9 cellular contexts compared by ENCODE assay signal in the genomic region with DNA sequence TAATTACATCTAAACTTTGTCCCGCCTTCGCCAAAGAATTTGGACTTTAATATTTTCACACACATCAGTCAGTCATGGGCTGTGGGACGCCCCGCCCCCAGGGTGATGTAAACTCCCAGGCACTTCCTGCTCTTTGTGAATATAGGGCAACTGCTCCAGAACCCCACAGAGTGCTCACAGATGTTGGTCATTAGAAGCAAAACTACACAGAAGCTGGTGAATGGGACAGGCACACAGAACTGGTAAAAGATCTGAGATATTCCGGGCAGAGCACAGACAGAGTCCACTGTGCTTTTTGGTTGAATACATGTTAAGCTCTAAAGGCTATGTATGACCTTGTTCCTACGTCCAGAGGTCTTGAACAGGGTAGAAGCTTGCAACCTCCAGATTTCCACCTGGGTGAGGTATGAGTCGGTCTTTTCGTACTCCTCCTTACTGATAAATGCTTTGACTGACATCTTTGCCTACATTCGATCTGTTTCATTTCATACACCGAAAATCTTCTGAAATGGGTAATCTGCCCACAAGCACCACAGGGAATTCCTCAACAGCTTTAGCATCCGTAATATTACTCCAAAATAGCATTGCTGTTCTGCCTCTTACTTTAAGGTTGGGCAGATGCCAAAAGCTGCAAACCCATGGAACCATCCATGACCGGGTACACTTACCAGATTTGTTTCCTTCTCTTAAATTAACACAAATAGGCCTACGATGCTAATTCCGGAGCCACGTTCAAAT.
DNase-seq lines count a peak whose midpoint lies in the region; ATAC-seq and TF ChIP-seq lines count a peak whose summit lies in the region.
"Had no signal": no experiment of that assay in that cellular context is flagged by ENCODE, and none has a peak within 500 bp of the region (broad histone marks: within the 10 kb centered on the region; RNA-seq: fewer than 3 reads in every experiment).

No MANE protein-coding gene starts in this region.

- POLR2A ChIA-PET in naive thymus-derived CD8-positive, alpha-beta T cell (lab: Charles Lee), result no interaction called here

- in situ Hi-C loops in astrocyte of the cerebellum (cut with HindIII; ENCODE audit: low sequenced_read_pairs), result no loop called here

- peak overlapping the region; percentile 59 for H3K27ac Mint-ChIP-seq in HFFc6
- no peak overlapping the region for H3K27ac Mint-ChIP-seq in activated T-cell treated with anti-CD3 and anti-CD28 coated beads, Interleukin-2, amount 50 U/mL, for 24 hours
- no peak overlapping the region for H3K27ac Mint-ChIP-seq in naive thymus-derived CD8-positive, alpha-beta T cell

- no peak overlapping the region for H3K4me3 ChIP-seq in astrocyte of the cerebellum (ENCODE audit: low read depth, low read length)

- no peaks in the 10 kb centered on the region for H3K36me3 Mint-ChIP-seq in HFFc6 (ENCODE audit: low read depth)
- no peaks in the 10 kb centered on the region for H3K36me3 Mint-ChIP-seq in activated T-cell treated with anti-CD3 and anti-CD28 coated beads, Interleukin-2, amount 50 U/mL, for 24 hours (ENCODE audit: low read depth)
- H3K36me3 Mint-ChIP-seq in naive thymus-derived CD8-positive, alpha-beta T cell, result no peaks in the 10 kb centered on the region

- H3K27me3 Mint-ChIP-seq in HFFc6 (ENCODE audit: insufficient read depth), result no peaks in the 10 kb centered on the region
- peaks cover 42% of the 10 kb centered on the region for H3K27me3 Mint-ChIP-seq in activated T-cell treated with anti-CD3 and anti-CD28 coated beads, Interleukin-2, amount 50 U/mL, for 24 hours
- H3K27me3 Mint-ChIP-seq in naive thymus-derived CD8-positive, alpha-beta T cell, result peaks cover 0 to 5% (median 2%) of the 10 kb centered on the region in 5 donors

- peak; percentile 79 for ATAC-seq in left ventricle myocardium superior
- no peak for ATAC-seq in GM21723 (IDR thresholded peaks at IDR 0.05; ENCODE audit: unreplicated experiment)
- no peak for ATAC-seq in naive thymus-derived CD8-positive, alpha-beta T cell

- H3K4me1 Mint-ChIP-seq in HFFc6 (ENCODE audit: low read depth), result peaks cover 49% of the 10 kb centered on the region
- no peaks in the 10 kb centered on the region for H3K4me1 Mint-ChIP-seq in activated T-cell treated with anti-CD3 and anti-CD28 coated beads, Interleukin-2, amount 50 U/mL, for 24 hours (ENCODE audit: low read depth)
- no peaks in the 10 kb centered on the region for H3K4me1 Mint-ChIP-seq in naive thymus-derived CD8-positive, alpha-beta T cell

- DNase-seq in HFFc6 (peak; percentile 42), astrocyte of the cerebellum (ENCODE audit: low read depth) (peak; percentile 47), left ventricle myocardium superior (peak; percentile 59), stromal cell of bone marrow (ENCODE audit: low read depth) (peak; percentile 57), posterior vena cava (ENCODE audit: low spot score) (no peak)
- DNase-seq in activated T-cell treated with anti-CD3 and anti-CD28 coated beads, Interleukin-2, amount 50 U/mL, for 24 hours, result no peak
- DNase-seq in naive thymus-derived CD8-positive, alpha-beta T cell, result no peak
- DNase-seq: NCI-H1436 treated with DMSO at 0.1 percent for 48 hours had no signal

- intact Hi-C loops in left ventricle myocardium superior (cut with micrococcal nuclease) (no loop called here), posterior vena cava (cut with DNase I) (no loop called here)

- H3K4me3 Mint-ChIP-seq in HFFc6, result peak overlapping the region; percentile 41; the same call in 1 of the 2 replicates
- H3K4me3 Mint-ChIP-seq in activated T-cell treated with anti-CD3 and anti-CD28 coated beads, Interleukin-2, amount 50 U/mL, for 24 hours, result no peak overlapping the region
- H3K4me3 Mint-ChIP-seq in naive thymus-derived CD8-positive, alpha-beta T cell, result no peak overlapping the region

- no peak for TF ChIP-seq CTCF in HFFc6 (IDR thresholded peaks at IDR 0.05)
- TF ChIP-seq CTCF in astrocyte of the cerebellum (IDR thresholded peaks at IDR 0.05; ENCODE audit: low read depth, low read length, missing control alignments), result no peak

- H3K9me3 Mint-ChIP-seq in HFFc6, result no peaks in the 10 kb centered on the region
- H3K9me3 Mint-ChIP-seq in activated T-cell treated with anti-CD3 and anti-CD28 coated beads, Interleukin-2, amount 50 U/mL, for 24 hours, result no peaks in the 10 kb centered on the region
- no peaks in the 10 kb centered on the region for H3K9me3 Mint-ChIP-seq in naive thymus-derived CD8-positive, alpha-beta T cell

Comparison
In these comparisons a context has a peak if more than half of its experiments do, and no peak if none do; other contexts are left out.
1. DNase-seq: peak in HFFc6 (single experiment), astrocyte of the cerebellum (single experiment), left ventricle myocardium superior (single experiment) and stromal cell of bone marrow (single experiment); none in activated T-cell treated with anti-CD3 and anti-CD28 coated beads, Interleukin-2, amount 50 U/mL, for 24 hours (single experiment), naive thymus-derived CD8-positive, alpha-beta T cell (0 of 10) and posterior vena cava (single experiment).